ENCODE assay signal across 20 cellular contexts in genomic region chr20:42923348-42923918, GRCh38.
DNase-seq lines count a peak whose midpoint lies in the region; ATAC-seq and TF ChIP-seq lines count a peak whose summit lies in the region.
"Had no signal": no experiment of that assay in that cellular context is flagged by ENCODE, and none has a peak within 500 bp of the region (broad histone marks: within the 10 kb centered on the region; RNA-seq: fewer than 3 reads in every experiment).

No MANE protein-coding gene starts in this region.

- H3K9me3 ChIP-seq in Karpas-422 (ENCODE audit: low read length) (no peaks in the 10 kb centered on the region; the same call in 1 of the 2 replicates), adrenal gland (replicated peaks in 1 of 3) (no peaks in the 10 kb centered on the region)
- H3K9me3 ChIP-seq: BE2C had no signal

- no peaks in the 10 kb centered on the region for H4K20me1 ChIP-seq in Karpas-422 (ENCODE audit: insufficient read depth, low read depth, low read length)

- peak overlapping the region; percentile 45 for H3K4me2 ChIP-seq in Karpas-422 (ENCODE audit: low read depth, low read length, poor library complexity, severe bottlenecking)

- no peak for TF ChIP-seq POLR2A in adrenal gland (IDR thresholded peaks at IDR 0.05)

- no peaks in the 10 kb centered on the region for H3K9me2 ChIP-seq in Karpas-422 (replicated peaks; ENCODE audit: insufficient read depth, low read length)

- H3K27me3 ChIP-seq in Karpas-422 (ENCODE audit: low read length), result no peaks in the 10 kb centered on the region
- no peaks in the 10 kb centered on the region for H3K27me3 ChIP-seq in adrenal gland
- H3K27me3 ChIP-seq: BE2C had no signal

- no peak overlapping the region for H3K4me3 ChIP-seq in Karpas-422 (ENCODE audit: low read length)
- H3K4me3 ChIP-seq in adrenal gland, result no peak overlapping the region

- peaks cover 7% of the 10 kb centered on the region; the same call in 1 of the 2 replicates for H3K36me3 ChIP-seq in Karpas-422 (ENCODE audit: insufficient read depth, low read length)
- no peaks in the 10 kb centered on the region for H3K36me3 ChIP-seq in adrenal gland (replicated peaks in 1 of 2)
- H3K36me3 ChIP-seq: BE2C had no signal

- no peak overlapping the region for H2AFZ ChIP-seq in Karpas-422 (ENCODE audit: low read length)

- intact Hi-C loops in adrenal gland (cut with DNase I), result no loop called here
- intact Hi-C loops in left cardiac atrium (cut with DNase I), result no loop called here

- peak overlapping the region; percentile 66 for H3K9ac ChIP-seq in Karpas-422 (ENCODE audit: low read length)

- no peak for ATAC-seq in HG02938 (IDR thresholded peaks at IDR 0.05; ENCODE audit: unreplicated experiment)
- ATAC-seq in left cardiac atrium, result no peak

- DNase-seq in Karpas-422 (peak; percentile 95), NCI-H2029 (lab: John Stamatoyannopoulos, UW) (peak; percentile 39), adrenal gland (peak; percentile 23 to 64 (median 37)), mucosa of gallbladder (ENCODE audit: low spot score) (peak; percentile 71), NCI-H1436 (lab: John Stamatoyannopoulos, UW) (no peak), NCI-H69 (lab: John Stamatoyannopoulos, UW) (no peak), left cardiac atrium (no peak)
- DNase-seq: ACHN; BE2C; C1 segment of cervical spinal cord; CD4-positive, CD25-positive, alpha-beta regulatory T cell; CD8-positive, alpha-beta memory T cell; COR-L47; DMS 273 treated with DMSO at 0.1 percent for 48 hours; DMS53; DND-41; EL; H9 had no signal

- peak overlapping the region; percentile 98 for H3K27ac ChIP-seq in Karpas-422 (ENCODE audit: low read length)
- no peak overlapping the region for H3K27ac ChIP-seq in adrenal gland
- H3K27ac ChIP-seq: HL-60 had no signal

- H3K4me1 ChIP-seq in Karpas-422 (ENCODE audit: low read length) (peaks cover 100% of the 10 kb centered on the region), adrenal gland (replicated peaks in 1 of 2) (no peaks in the 10 kb centered on the region)
- H3K4me1 ChIP-seq: BE2C had no signal

- 52 to 65% (median 59%) methylated on average over 7 of the region's 7 CpGs for WGBS in adrenal gland, 4 donors

- TF ChIP-seq CTCF in adrenal gland (IDR thresholded peaks at IDR 0.05), result no peak

- H3K79me2 ChIP-seq in Karpas-422 (ENCODE audit: low read length), result peaks cover 19% of the 10 kb centered on the region

Comparison
In these comparisons a context has a peak if more than half of its experiments do, and no peak if none do; other contexts are left out.
1. DNase-seq: peak in Karpas-422 (single experiment), NCI-H2029 (single experiment), adrenal gland (7 of 7) and mucosa of gallbladder (single experiment); none in NCI-H1436 (single experiment), NCI-H69 (single experiment) and left cardiac atrium (single experiment).